9 cellular contexts compared by ENCODE assay signal in genomic region chr1:63575340-63575826, GRCh38. TPM values are rescaled to one million over a fixed set of nuclear protein-coding genes. Genes with fewer than 3 reads are reported as not detected.
DNase-seq lines count a peak whose midpoint lies in the region; ATAC-seq and TF ChIP-seq lines count a peak whose summit lies in the region.
"Had no signal": no experiment of that assay in that cellular context is flagged by ENCODE, and none has a peak within 500 bp of the region (broad histone marks: within the 10 kb centered on the region; RNA-seq: fewer than 3 reads in every experiment).

No MANE protein-coding gene starts in this region.

- no peak overlapping the region for H3K27ac Mint-ChIP-seq in activated CD4-positive, alpha-beta T cell treated with anti-CD3 and anti-CD28 coated beads, Interleukin-2, amount 10 ng/mL, durations not matched to agents 24 days and 14 days
- H3K27ac Mint-ChIP-seq: activated naive CD8-positive, alpha-beta T cell treated with anti-CD3 and anti-CD28 coated beads, Interleukin-2, amount 10 ng/mL, durations not matched to agents 7 days and 5 days had no signal

- H3K27me3 Mint-ChIP-seq in activated CD4-positive, alpha-beta T cell treated with anti-CD3 and anti-CD28 coated beads, Interleukin-2, amount 10 ng/mL, durations not matched to agents 24 days and 14 days = no peaks in the 10 kb centered on the region
- H3K27me3 Mint-ChIP-seq: activated naive CD8-positive, alpha-beta T cell treated with anti-CD3 and anti-CD28 coated beads, Interleukin-2, amount 10 ng/mL, durations not matched to agents 7 days and 5 days had no signal

- intact Hi-C loops in activated CD4-positive, alpha-beta T cell treated with anti-CD3 and anti-CD28 coated beads, Interleukin-2, amount 10 ng/mL, durations not matched to agents 24 days and 14 days (cut with micrococcal nuclease) = loop anchor here (2.0 to 5.0 kb wide), 2 partner anchors 19 to 672 kb away; no protein-coding TSS in a partner anchor

- DNase-seq in activated CD4-positive, alpha-beta T cell treated with anti-CD3 and anti-CD28 coated beads, Interleukin-2, amount 10 ng/mL, durations not matched to agents 24 days and 14 days = peak; percentile 57
- no peak for DNase-seq in activated CD4-positive, alpha-beta T cell treated with anti-CD3 and anti-CD28 coated beads, Interleukin-2, amount 50 U/mL, for 1 hour
- DNase-seq in NCI-H2029 (lab: John Stamatoyannopoulos, UW) (peak; percentile 10), choroid plexus epithelial cell (ENCODE audit: low read depth) (peak; percentile 48), myocyte (ENCODE audit: low read depth) (peak; percentile 64)
- DNase-seq: activated naive CD8-positive, alpha-beta T cell treated with anti-CD3 and anti-CD28 coated beads, Interleukin-2, amount 10 ng/mL, durations not matched to agents 7 days and 5 days had no signal

- no peak for ATAC-seq in HG03139 (IDR thresholded peaks at IDR 0.05; ENCODE audit: unreplicated experiment)
- no peak for ATAC-seq in GM21423 (IDR thresholded peaks at IDR 0.05; ENCODE audit: unreplicated experiment)
- ATAC-seq in GM18858 (IDR thresholded peaks at IDR 0.05; ENCODE audit: unreplicated experiment) = no peak

- no peak overlapping the region for H3K4me3 ChIP-seq in choroid plexus epithelial cell (ENCODE audit: low read depth, low read length)

- H3K36me3 Mint-ChIP-seq in activated CD4-positive, alpha-beta T cell treated with anti-CD3 and anti-CD28 coated beads, Interleukin-2, amount 10 ng/mL, durations not matched to agents 24 days and 14 days (ENCODE audit: low read depth) = peaks cover 6% of the 10 kb centered on the region

- no peak overlapping the region for H3K4me3 Mint-ChIP-seq in activated CD4-positive, alpha-beta T cell treated with anti-CD3 and anti-CD28 coated beads, Interleukin-2, amount 10 ng/mL, durations not matched to agents 24 days and 14 days
- H3K4me3 Mint-ChIP-seq: activated naive CD8-positive, alpha-beta T cell treated with anti-CD3 and anti-CD28 coated beads, Interleukin-2, amount 10 ng/mL, durations not matched to agents 7 days and 5 days had no signal

- TF ChIP-seq CTCF in choroid plexus epithelial cell (conservative IDR thresholded peaks at IDR 0.05; ENCODE audit: low read depth, low read length) = peak; percentile 59

- H3K9me3 Mint-ChIP-seq in activated CD4-positive, alpha-beta T cell treated with anti-CD3 and anti-CD28 coated beads, Interleukin-2, amount 10 ng/mL, durations not matched to agents 24 days and 14 days = peaks cover 5% of the 10 kb centered on the region
- H3K9me3 Mint-ChIP-seq: activated naive CD8-positive, alpha-beta T cell treated with anti-CD3 and anti-CD28 coated beads, Interleukin-2, amount 10 ng/mL, durations not matched to agents 7 days and 5 days had no signal

- H3K4me1 Mint-ChIP-seq in activated CD4-positive, alpha-beta T cell treated with anti-CD3 and anti-CD28 coated beads, Interleukin-2, amount 10 ng/mL, durations not matched to agents 24 days and 14 days = no peaks in the 10 kb centered on the region
- H3K4me1 Mint-ChIP-seq: activated naive CD8-positive, alpha-beta T cell treated with anti-CD3 and anti-CD28 coated beads, Interleukin-2, amount 10 ng/mL, durations not matched to agents 7 days and 5 days had no signal

RNA-seq across cellular contexts. Expression of gene PGM1, which starts 17.8 kb away (rescaled TPM):
- total RNA-seq in activated CD4-positive, alpha-beta T cell treated with anti-CD3 and anti-CD28 coated beads, Interleukin-2, amount 10 ng/mL, durations not matched to agents 24 days and 14 days = 47.3 and 47.9 TPM in 2 replicates
- total RNA-seq in myocyte = 100 and 101 TPM in 2 replicates
- 105 TPM for polyA plus RNA-seq in myocyte (2012)

RNA-seq across cellular contexts. Expression of gene EFCAB7, which starts 52.1 kb away (rescaled TPM):
- total RNA-seq in activated CD4-positive, alpha-beta T cell treated with anti-CD3 and anti-CD28 coated beads, Interleukin-2, amount 10 ng/mL, durations not matched to agents 24 days and 14 days = 6.6 and 7.8 TPM in 2 replicates
- total RNA-seq in myocyte = 8.8 and 9.8 TPM in 2 replicates
- 3.1 TPM for polyA plus RNA-seq in myocyte (2012)

RNA-seq across cellular contexts. Expression of gene ITGB3BP, which starts 52.4 kb away (rescaled TPM):
- total RNA-seq in activated CD4-positive, alpha-beta T cell treated with anti-CD3 and anti-CD28 coated beads, Interleukin-2, amount 10 ng/mL, durations not matched to agents 24 days and 14 days = 51.1 and 53.4 TPM in 2 replicates
- total RNA-seq in myocyte = 13.7 and 18.1 TPM in 2 replicates
- 15.6 TPM for polyA plus RNA-seq in myocyte (2012)
